ENCODE assay signal across 11 cellular contexts in genomic region chr21:42537106-42537742, GRCh38. TPM values are rescaled to one million over a fixed set of nuclear protein-coding genes. Genes with fewer than 3 reads are reported as not detected.
A peak's percentile ranks its signal among the peaks of the same experiment; 100 is the strongest.
DNase-seq lines count a peak whose midpoint lies in the region; ATAC-seq, FAIRE-seq and TF ChIP-seq lines count a peak whose summit lies in the region.
"Had no signal": no experiment of that assay in that cellular context is flagged by ENCODE, and none has a peak within 500 bp of the region (broad histone marks: within the 10 kb centered on the region; RNA-seq: fewer than 3 reads in every experiment).

No MANE protein-coding gene starts in this region.

- ATAC-seq in K562, result peak; percentile 63
- ATAC-seq: mucosa of descending colon had no signal

- in situ Hi-C loops in K562 (cut with MboI), result no loop called here

- H3K4me2 ChIP-seq in KMS-11, result no peak overlapping the region
- no peak overlapping the region for H3K4me2 ChIP-seq in K562 (ENCODE audit: insufficient read depth, low read length)

- TF ChIP-seq RAD21 in K562 (CRISPR knock-in tag; conservative IDR thresholded peaks at IDR 0.05 in 1 of 2, IDR thresholded peaks at IDR 0.05 in 1 of 2), result peak; percentile 68 to 76

- CTCF ChIA-PET in K562 (lab: Yijun Ruan, JAX; ENCODE audit: low intra/inter-chr PET ratio), result interaction anchor here (0.9 kb wide), 1 partner anchor 228 kb away, joined by 3 read pairs; no protein-coding TSS in a partner anchor

- BruUV-seq in K562 (replicated peaks; lab: Mats Ljungman, UMichigan), result no TSS peak

- peak; percentile 70 for FAIRE-seq in K562 (lab: Jason Lieb, UNC)

- no peaks in the 10 kb centered on the region for H3K4me1 ChIP-seq in KMS-11 (ENCODE audit: low read depth, poor library complexity, severe bottlenecking)
- H3K4me1 ChIP-seq in K562 (replicated peaks in 1 of 2; ENCODE audit: control insufficient read depth in 2 of 2, insufficient read depth in 2 of 2, low read length in 2 of 2), result peaks cover 9 to 10% of the 10 kb centered on the region in 2 experiments

- H4K20me1 ChIP-seq in KMS-11 (ENCODE audit: insufficient read depth) (no peaks in the 10 kb centered on the region), K562 (replicated peaks; ENCODE audit: control insufficient read depth, insufficient read depth, low read length) (peaks cover 14% of the 10 kb centered on the region)

- H3K36me3 ChIP-seq in KMS-11 (ENCODE audit: insufficient read depth) (no peaks in the 10 kb centered on the region), K562 (ENCODE audit: control insufficient read depth, insufficient read depth, low read length) (no peaks in the 10 kb centered on the region)

- H3K27me3 ChIP-seq in KMS-11 (ENCODE audit: insufficient read depth, low read depth), result no peaks in the 10 kb centered on the region
- peaks cover 48 to 67% of the 10 kb centered on the region in 2 experiments for H3K27me3 ChIP-seq in K562 (ENCODE audit: control insufficient read depth in 2 of 2, insufficient read depth in 2 of 2, low read length in 2 of 2)

- H3K4me3 ChIP-seq in KMS-11 (IDR thresholded peaks at IDR 0.05; ENCODE audit: insufficient read depth, low read depth, low read length) (no peak overlapping the region), K562 (no peak overlapping the region)
- H3K4me3 ChIP-seq: mucosa of descending colon had no signal

- H3K27ac ChIP-seq in KMS-11 (no peak overlapping the region), K562 (ENCODE audit: extremely low read depth, low read depth, low read length) (no peak overlapping the region)

- H3K79me2 ChIP-seq in KMS-11 (ENCODE audit: insufficient read depth, low read depth) (no peaks in the 10 kb centered on the region), K562 (ENCODE audit: control insufficient read depth, insufficient read depth, low read length) (no peaks in the 10 kb centered on the region)

- DNase-seq in NCI-H2196 (lab: John Stamatoyannopoulos, UW; ENCODE audit: unreplicated experiment) (peak; percentile 37), NCI-H2196 treated with DMSO at 0.1 percent for 48 hours (lab: John Stamatoyannopoulos, UW; ENCODE audit: unreplicated experiment) (no peak), K562 (ENCODE audit: extremely low read depth in 1 of 4, low spot score in 3 of 4) (peak in 2 of 4 experiments; percentile 36 to 48), pons (ENCODE audit: low spot score) (peak; percentile 36), T1000 (lab: John Stamatoyannopoulos, UW) (no peak), LoVo (ENCODE audit: low spot score) (no peak), glomerular visceral epithelial cell (ENCODE audit: extremely low spot score) (no peak)
- DNase-seq: C1 segment of cervical spinal cord, mucosa of descending colon had no signal

- 0% methylated on average over 4 of the region's 4 CpGs for WGBS in K562 (ENCODE audit: insufficient coverage, low coverage, missing lambda C conversion rate)

- intact Hi-C loops in K562 (cut with micrococcal nuclease), result loop anchor here (5.0 to 10.0 kb wide), 4 partner anchors 70 to 382 kb away; partner anchors contain the start of gene TFF1

- H2AFZ ChIP-seq in KMS-11 (ENCODE audit: low read depth) (no peak overlapping the region), K562 (ENCODE audit: low read depth, low read length) (no peak overlapping the region)

- no peaks in the 10 kb centered on the region for H3K9me3 ChIP-seq in K562 (replicated peaks; ENCODE audit: control insufficient read depth, insufficient read depth, low read depth, low read length)
- H3K9me3 ChIP-seq: mucosa of descending colon had no signal

- no peak for TF ChIP-seq POLR2A in K562 (conservative IDR thresholded peaks at IDR 0.05)

- H3K9ac ChIP-seq in KMS-11 (no peak overlapping the region), K562 (ENCODE audit: insufficient read depth in 1 of 2, low read depth in 2 of 2, low read length in 2 of 2) (no peak overlapping the region)

- no peaks in the 10 kb centered on the region for H3K9me1 ChIP-seq in K562 (ENCODE audit: control insufficient read depth, insufficient read depth, low read length)

- peak; percentile 45 for TF ChIP-seq CTCF in KMS-11 (conservative IDR thresholded peaks at IDR 0.05; ENCODE audit: low read depth, low read length)
- peak; percentile 68 to 78 (median 68) for TF ChIP-seq CTCF in K562 (IDR thresholded peaks at IDR 0.05 in 2 of 3, conservative IDR thresholded peaks at IDR 0.05 in 1 of 3; ENCODE audit: insufficient read depth in 2 of 3, low read depth in 1 of 3, low read length in 3 of 3)

- no peak for TF ChIP-seq EP300 in K562 (IDR thresholded peaks at IDR 0.05; ENCODE audit: low read length)

- POLR2A ChIA-PET in K562 (lab: Yijun Ruan, JAX), result interaction anchor here (2.3 to 3.5 kb wide), 2 partner anchors 8 to 10 kb away, joined by 11 to 14 read pairs; no protein-coding TSS in a partner anchor

TF ChIP-seq in K562, 482 proteins besides CTCF, POLR2A, EP300 and RAD21 (continues in another document):
- TF ChIP-seq HMBOX1 (IDR thresholded peaks at IDR 0.05) (no peak), DEAF1 (CRISPR knock-in tag; IDR thresholded peaks at IDR 0.05) (peak; percentile 37; the same call in 1 of the 2 replicates), GTF2E2 (tag; IDR thresholded peaks at IDR 0.05) (no peak), ZNF780A (CRISPR knock-in tag; IDR thresholded peaks at IDR 0.05) (no peak), ZNF217 (CRISPR knock-in tag; IDR thresholded peaks at IDR 0.05) (no peak), MAFK (IDR thresholded peaks at IDR 0.05; ENCODE audit: low read length) (no peak)

RNA-seq across cellular contexts. Expression of gene SLC37A1, which starts 23.6 kb away (rescaled TPM):
- 4.6 and 9.1 TPM in 2 replicates for total RNA-seq in K562 (2011; cell fraction: chromatin; rRNA removed; ENCODE audit: low replicate concordance)
- 5.5 and 5.9 TPM in 2 replicates for total RNA-seq in K562 (2011; cell fraction: nucleolus; rRNA removed)
- 5.6 and 6.5 TPM in 2 replicates for total RNA-seq in K562 (2011; cell fraction: nucleoplasm; rRNA removed)
- 0.33 and 1.4 TPM in 2 replicates for total RNA-seq in K562 (2014; rRNA removed)
- 0.10 and 0.15 TPM in 2 replicates for total RNA-seq in K562 (2014; rRNA removed; fragmentation: Illumina TruSeq; extraction: Trizol)
- 0.40 and 0.79 TPM in 2 replicates for total RNA-seq in K562 (2015; rRNA removed; fragmentation: Illumina TruSeq; extraction: Trizol)
- 0.40 and 0.60 TPM in 2 replicates for total RNA-seq in K562 (2021)
- polyA plus RNA-seq in K562 (2011; rRNA removed), result 3.4 and 4.5 TPM in 2 replicates
- polyA plus RNA-seq in K562 (2011; cell fraction: cytosol; rRNA removed), result 2.8 and 3.2 TPM in 2 replicates
- polyA plus RNA-seq in K562 (2011; cell fraction: nucleus; rRNA removed), result 10.8 and 11.2 TPM in 2 replicates
- 0.43 and 1.8 TPM in 2 replicates for polyA plus RNA-seq in K562 (2012)
- 0.45 and 0.65 TPM in 2 replicates for polyA plus RNA-seq in K562 (2014; fragmentation: Illumina TruSeq; extraction: Trizol)
- under 1 TPM; 0.06 to 0.20 TPM for polyA plus RNA-seq in K562 (2014; fragmentation: Nextera tagmentation; extraction: Ambion mirVana)
- polyA plus RNA-seq in K562 (2014; rRNA removed), result 0.09 and 0.24 TPM in 2 replicates
- polyA minus RNA-seq in K562 (2011; rRNA and poly(A)+ RNA removed), result 3.8 and 6.7 TPM in 2 replicates
- 2.5 and 2.6 TPM in 2 replicates for polyA minus RNA-seq in K562 (2011; cell fraction: cytosol; rRNA and poly(A)+ RNA removed)
- 8.3 and 11.8 TPM in 2 replicates for polyA minus RNA-seq in K562 (2011; cell fraction: nucleus; rRNA and poly(A)+ RNA removed)

RNA-seq across cellular contexts. Expression of gene RSPH1, which starts 41.2 kb away (rescaled TPM):
- 0.16 TPM in 1 of 2 replicates, not detected in the other for total RNA-seq in K562 (2011; cell fraction: chromatin; rRNA removed; ENCODE audit: low replicate concordance)
- total RNA-seq in K562 (2011; cell fraction: nucleolus; rRNA removed), result not detected in 2 replicates
- total RNA-seq in K562 (2011; cell fraction: nucleoplasm; rRNA removed), result 0.15 TPM in 1 of 2 replicates, not detected in the other
- not detected in 2 replicates for total RNA-seq in K562 (2014; rRNA removed)
- not detected in 2 replicates for total RNA-seq in K562 (2014; rRNA removed; fragmentation: Illumina TruSeq; extraction: Trizol)
- not detected in 2 replicates for total RNA-seq in K562 (2015; rRNA removed; fragmentation: Illumina TruSeq; extraction: Trizol)
- total RNA-seq in K562 (2021), result not detected in 2 replicates
- 0.17 TPM in 1 of 2 replicates, not detected in the other for polyA plus RNA-seq in K562 (2011; rRNA removed)
- 0.01 TPM in 1 of 2 replicates, not detected in the other for polyA plus RNA-seq in K562 (2011; cell fraction: cytosol; rRNA removed)
- 0.07 TPM in 1 of 2 replicates, not detected in the other for polyA plus RNA-seq in K562 (2011; cell fraction: nucleus; rRNA removed)
- polyA plus RNA-seq in K562 (2012), result 0.18 TPM in 1 of 2 replicates, not detected in the other
- polyA plus RNA-seq in K562 (2014; fragmentation: Illumina TruSeq; extraction: Trizol), result not detected in 2 replicates
- polyA plus RNA-seq in K562 (2014; fragmentation: Nextera tagmentation; extraction: Ambion mirVana), result not detected
- not detected in 2 replicates for polyA plus RNA-seq in K562 (2014; rRNA removed)
- polyA minus RNA-seq in K562 (2011; rRNA and poly(A)+ RNA removed), result 0.07 TPM in 1 of 2 replicates, not detected in the other
- polyA minus RNA-seq in K562 (2011; cell fraction: cytosol; rRNA and poly(A)+ RNA removed), result not detected in 2 replicates
- not detected in 2 replicates for polyA minus RNA-seq in K562 (2011; cell fraction: nucleus; rRNA and poly(A)+ RNA removed)
- total RNA-seq: T-helper 2 cell treated with Interferon-gamma antibody and Interleukin-4, amounts not matched to agents 100 ng/mL and 5 ng/mL, for 36 hours had no signal

Comparison
In these comparisons a context has a peak if more than half of its experiments do, and no peak if none do; other contexts are left out.
1. DNase-seq: peak in NCI-H2196 (single experiment) and pons (single experiment); none in NCI-H2196 treated with DMSO at 0.1 percent for 48 hours (single experiment), T1000 (single experiment), LoVo (single experiment) and glomerular visceral epithelial cell (single experiment).